Comparison of ENCODE assay signal across 18 cellular contexts in the genomic region with DNA sequence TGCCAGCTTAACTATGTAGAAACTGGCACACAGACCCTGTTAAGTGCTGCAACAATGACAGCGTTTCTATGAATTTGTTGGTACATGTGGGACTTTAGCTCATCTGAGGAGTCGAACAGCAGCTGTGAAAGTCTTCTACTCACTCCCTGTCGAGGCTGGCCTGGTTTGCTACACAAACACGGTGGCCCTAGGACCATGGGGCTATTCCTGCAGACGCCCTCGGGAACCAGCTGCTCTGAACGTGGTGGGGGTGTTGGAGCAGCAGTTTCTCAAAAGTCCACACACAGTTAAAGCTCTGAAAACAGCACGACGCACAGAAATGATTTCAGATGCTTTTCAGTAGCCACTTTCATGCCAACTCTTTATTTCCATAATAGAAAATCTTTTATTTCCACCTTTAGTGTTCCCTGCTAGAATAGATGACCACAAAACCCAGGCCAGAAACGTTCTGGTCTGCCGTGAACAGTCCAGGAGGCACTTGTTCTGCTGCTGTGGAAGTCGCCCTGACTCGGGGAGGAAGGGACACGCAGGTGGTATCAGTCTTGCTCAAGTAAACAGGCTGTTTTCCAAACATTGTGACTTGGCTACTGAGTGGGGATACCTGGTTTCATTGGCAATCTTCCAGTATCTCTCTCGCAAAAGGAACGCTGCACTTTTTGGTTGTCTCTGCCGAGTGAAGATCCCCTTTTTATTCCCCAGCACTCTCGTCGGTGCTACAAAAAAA.
"Had no signal": no experiment of that assay in that cellular context is flagged by ENCODE, and none has a peak within 500 bp of the region (broad histone marks: within the 10 kb centered on the region; RNA-seq: fewer than 3 reads in every experiment).

No MANE protein-coding gene starts in this region.

- H3K27ac ChIP-seq: brain microvascular endothelial cell, transverse colon had no signal

- FAIRE-seq: endometrium had no signal

- H3K9me3 Mint-ChIP-seq: activated naive CD4-positive, alpha-beta T cell treated with anti-CD3 and anti-CD28 coated beads, Interleukin-2, amount 50 U/mL, for 72 hours; activated T-helper 17 cell treated with anti-CD3 and anti-CD28 coated beads, Interleukin-2, amount 50 U/mL, for 72 hours; naive B cell; T-cell; WTC11 had no signal

- ATAC-seq: activated CD8-positive, alpha-beta T cell treated with anti-CD3 and anti-CD28 coated beads, Interleukin-2, amount 10 ng/mL, durations not matched to agents 7 days and 5 days; activated naive CD4-positive, alpha-beta T cell treated with anti-CD3 and anti-CD28 coated beads, Interleukin-2, amount 50 U/mL, for 72 hours; activated T-helper 17 cell treated with anti-CD3 and anti-CD28 coated beads, Interleukin-2, amount 50 U/mL, for 72 hours; esophagus mucosa; right cardiac atrium; T-cell; WTC11 had no signal

- H3K27me3 Mint-ChIP-seq: activated T-helper 17 cell treated with anti-CD3 and anti-CD28 coated beads, Interleukin-2, amount 50 U/mL, for 72 hours; naive B cell; T-cell had no signal

- H3K4me3 Mint-ChIP-seq: activated CD8-positive, alpha-beta T cell treated with anti-CD3 and anti-CD28 coated beads, Interleukin-2, amount 10 ng/mL, durations not matched to agents 7 days and 5 days; activated T-helper 17 cell treated with anti-CD3 and anti-CD28 coated beads, Interleukin-2, amount 50 U/mL, for 72 hours; naive B cell; T-cell; WTC11 had no signal

- H3K4me3 ChIP-seq: dorsolateral prefrontal cortex, lung, transverse colon had no signal

- H3K4me1 ChIP-seq: transverse colon had no signal

- H3K9me3 ChIP-seq: transverse colon had no signal

- H3K27ac Mint-ChIP-seq: activated CD8-positive, alpha-beta T cell treated with anti-CD3 and anti-CD28 coated beads, Interleukin-2, amount 10 ng/mL, durations not matched to agents 7 days and 5 days; activated T-helper 17 cell treated with anti-CD3 and anti-CD28 coated beads, Interleukin-2, amount 50 U/mL, for 72 hours; T-cell; WTC11 had no signal

- H3K27me3 ChIP-seq: brain microvascular endothelial cell, dorsolateral prefrontal cortex, transverse colon had no signal

- H3K4me1 Mint-ChIP-seq: activated T-helper 17 cell treated with anti-CD3 and anti-CD28 coated beads, Interleukin-2, amount 50 U/mL, for 72 hours; naive B cell; T-cell; WTC11 had no signal

- DNase-seq: activated CD4-positive, alpha-beta T cell treated with anti-CD3 and anti-CD28 coated beads for 48 hours; activated CD8-positive, alpha-beta T cell treated with anti-CD3 and anti-CD28 coated beads, Interleukin-2, amount 10 ng/mL, durations not matched to agents 7 days and 5 days; amniotic stem cell; brain microvascular endothelial cell; glutamatergic neuron; naive B cell; right cardiac atrium; stimulated activated CD4-positive, alpha-beta T cell treated with anti-CD3 and anti-CD28 coated beads, Interleukin-1b, Interleukin-23, amount 100 ng/mL, for 48 hours; stimulated activated naive CD4-positive, alpha-beta T cell; T-cell; transverse colon had no signal
